ENCODE assay signal across 2 cellular contexts in genomic region chr9:79080536-79080935, GRCh38.
TF ChIP-seq lines count a peak whose summit lies in the region.

No MANE protein-coding gene starts in this region.

TF ChIP-seq in SK-N-SH, 30 proteins besides CTCF, POLR2A, EP300 and RAD21 (continued from another document):
- no peak for TF ChIP-seq REST (IDR thresholded peaks at IDR 0.05; ENCODE audit: low read depth, low read length)
- TF ChIP-seq JUND (IDR thresholded peaks at IDR 0.05), result no peak

TF ChIP-seq in SK-N-SH treated with all-trans-retinoic acid at 6 μM for 48 hours, 23 proteins besides CTCF, POLR2A, EP300 and RAD21 (continued from another document):
- TF ChIP-seq POU6F1 (CRISPR knock-in tag; IDR thresholded peaks at IDR 0.05; ENCODE audit: borderline replicate concordance, low read depth) (no peak), CSDC2 (CRISPR knock-in tag; IDR thresholded peaks at IDR 0.05) (no peak)
